1 cellular context compared by ENCODE assay signal in genomic region chrX:18887177-18887820, GRCh38.
TF ChIP-seq lines count a peak whose summit lies in the region.

No MANE protein-coding gene starts in this region.

TF ChIP-seq in HepG2, 621 proteins besides CTCF, POLR2A, EP300 and RAD21 (continued from another document):
- no peak for TF ChIP-seq REST (IDR thresholded peaks at IDR 0.05; ENCODE audit: borderline replicate concordance in 1 of 2, low read depth in 1 of 2, low read length in 2 of 2)
- TF ChIP-seq ZBTB49 (CRISPR knock-in tag; IDR thresholded peaks at IDR 0.05; ENCODE audit: borderline replicate concordance) = no peak
- TF ChIP-seq SOX5 (CRISPR knock-in tag; IDR thresholded peaks at IDR 0.05; ENCODE audit: borderline replicate concordance) = 0 out of 2 replicates have a peak, but pooled peaks have one; percentile 20
- TF ChIP-seq ZSCAN25 (CRISPR knock-in tag; IDR thresholded peaks at IDR 0.05) = no peak
- TF ChIP-seq FOXK1 (CRISPR knock-in tag; IDR thresholded peaks at IDR 0.05; ENCODE audit: borderline replicate concordance, low read depth) = no peak
- TF ChIP-seq ZNF235 (CRISPR knock-in tag; IDR thresholded peaks at IDR 0.05; ENCODE audit: borderline replicate concordance) = no peak
- 0 out of 2 replicates have a peak, but pooled peaks have one; percentile 25 for TF ChIP-seq ZNF607 (CRISPR knock-in tag; IDR thresholded peaks at IDR 0.05; ENCODE audit: borderline replicate concordance)
- TF ChIP-seq TAF15 (IDR thresholded peaks at IDR 0.05; ENCODE audit: low read depth, low read length, poor library complexity, severe bottlenecking) = no peak
- peak; percentile 42; the same call in 1 of the 2 replicates for TF ChIP-seq SAP130 (CRISPR knock-in tag; IDR thresholded peaks at IDR 0.05; ENCODE audit: low read depth)
- TF ChIP-seq NONO (IDR thresholded peaks at IDR 0.05) = no peak
- TF ChIP-seq NONO (CRISPR knock-in tag; conservative IDR thresholded peaks at IDR 0.05) = peak; percentile 60; the same call in 1 of the 2 replicates
- no peak for TF ChIP-seq EED (CRISPR knock-in tag; IDR thresholded peaks at IDR 0.05)
- TF ChIP-seq ZNF232 (CRISPR knock-in tag; IDR thresholded peaks at IDR 0.05; ENCODE audit: borderline replicate concordance) = no peak
- peak; percentile 46 for TF ChIP-seq RBM22 (optimal IDR thresholded peaks at IDR 0.05; ENCODE audit: low read length)
- TF ChIP-seq, protein P1, sequence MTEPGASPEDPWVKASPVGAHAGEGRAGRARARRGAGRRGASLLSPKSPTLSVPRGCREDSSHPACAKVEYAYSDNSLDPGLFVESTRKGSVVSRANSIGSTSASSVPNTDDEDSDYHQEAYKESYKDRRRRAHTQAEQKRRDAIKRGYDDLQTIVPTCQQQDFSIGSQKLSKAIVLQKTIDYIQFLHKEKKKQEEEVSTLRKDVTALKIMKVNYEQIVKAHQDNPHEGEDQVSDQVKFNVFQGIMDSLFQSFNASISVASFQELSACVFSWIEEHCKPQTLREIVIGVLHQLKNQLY (CRISPR knock-in tag; IDR thresholded peaks at IDR 0.05) = peak; percentile 88
- no peak for TF ChIP-seq GABPA (IDR thresholded peaks at IDR 0.05; ENCODE audit: low read depth, low read length)
- peak; percentile 24; the same call in 1 of the 2 replicates for TF ChIP-seq GABPA (CRISPR knock-in tag; IDR thresholded peaks at IDR 0.05; ENCODE audit: low read depth)
- TF ChIP-seq, protein P2, sequence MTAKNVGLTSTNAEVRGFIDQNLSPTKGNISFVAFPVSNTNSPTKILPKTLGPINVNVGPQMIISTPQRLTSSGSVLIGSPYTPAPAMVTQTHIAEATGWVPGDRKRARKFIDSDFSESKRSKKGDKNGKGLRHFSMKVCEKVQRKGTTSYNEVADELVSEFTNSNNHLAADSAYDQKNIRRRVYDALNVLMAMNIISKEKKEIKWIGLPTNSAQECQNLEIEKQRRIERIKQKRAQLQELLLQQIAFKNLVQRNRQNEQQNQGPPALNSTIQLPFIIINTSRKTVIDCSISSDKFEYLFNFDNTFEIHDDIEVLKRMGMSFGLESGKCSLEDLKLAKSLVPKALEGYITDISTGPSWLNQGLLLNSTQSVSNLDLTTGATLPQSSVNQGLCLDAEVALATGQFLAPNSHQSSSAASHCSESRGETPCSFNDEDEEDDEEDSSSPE (CRISPR knock-in tag; IDR thresholded peaks at IDR 0.05) = peak; percentile 53; the same call in 1 of the 2 replicates
